In the genomic region with DNA sequence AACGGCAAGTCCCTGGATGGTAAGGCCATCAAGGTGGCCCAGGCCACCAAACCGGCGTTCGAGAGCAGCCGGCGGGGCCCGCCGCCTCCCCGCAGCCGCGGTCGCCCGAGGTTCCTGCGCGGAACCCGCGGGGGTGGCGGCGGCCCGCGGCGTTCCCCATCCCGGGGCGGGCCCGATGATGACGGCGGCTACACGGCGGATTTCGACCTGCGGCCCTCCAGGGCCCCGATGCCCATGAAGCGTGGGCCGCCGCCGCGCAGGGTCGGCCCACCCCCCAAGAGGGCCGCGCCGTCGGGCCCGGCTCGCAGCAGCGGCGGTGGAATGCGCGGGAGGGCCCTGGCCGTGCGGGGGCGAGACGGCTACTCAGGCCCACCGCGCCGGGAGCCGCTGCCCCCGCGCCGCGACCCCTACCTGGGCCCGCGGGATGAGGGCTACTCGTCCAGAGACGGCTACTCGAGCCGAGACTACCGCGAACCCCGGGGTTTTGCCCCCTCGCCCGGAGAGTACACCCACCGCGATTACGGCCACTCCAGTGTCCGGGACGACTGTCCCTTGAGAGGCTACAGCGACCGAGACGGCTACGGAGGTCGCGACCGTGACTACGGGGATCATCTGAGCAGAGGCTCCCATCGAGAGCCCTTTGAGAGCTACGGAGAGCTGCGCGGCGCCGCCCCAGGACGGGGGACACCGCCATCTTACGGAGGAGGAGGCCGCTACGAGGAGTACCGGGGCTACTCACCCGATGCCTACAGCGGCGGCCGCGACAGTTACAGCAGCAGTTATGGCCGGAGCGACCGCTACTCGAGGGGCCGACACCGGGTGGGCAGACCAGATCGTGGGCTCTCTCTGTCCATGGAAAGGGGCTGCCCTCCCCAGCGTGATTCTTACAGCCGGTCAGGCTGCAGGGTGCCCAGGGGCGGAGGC, we compare ENCODE assay signal across 31 cellular contexts. TPM values are rescaled to one million over a fixed set of nuclear protein-coding genes. Genes with fewer than 3 reads are reported as not detected.
"Had no signal": no experiment of that assay in that cellular context is flagged by ENCODE, and none has a peak within 500 bp of the region (broad histone marks: within the 10 kb centered on the region; RNA-seq: fewer than 3 reads in every experiment).

No MANE protein-coding gene starts in this region.

- H3K4me3 ChIP-seq: adrenal gland, lower lobe of right lung, ovary, prostate gland, spleen, upper lobe of left lung had no signal

- ATAC-seq: esophagus mucosa, lower lobe of right lung, T-helper 17 cell had no signal

- H3K27me3 ChIP-seq: brain microvascular endothelial cell, ovary, upper lobe of left lung had no signal

- FAIRE-seq: astrocyte had no signal

- H3K4me1 ChIP-seq: adrenal gland, lower lobe of right lung, prostate gland, spleen, upper lobe of left lung had no signal

- H3K27ac ChIP-seq: adrenal gland, brain microvascular endothelial cell, lower lobe of right lung, neutrophil, ovary, prostate gland, spleen, upper lobe of left lung had no signal

- H3K36me3 ChIP-seq: adrenal gland, brain microvascular endothelial cell, lower lobe of right lung, neutrophil, ovary, prostate gland, spleen, upper lobe of left lung had no signal

- DNase-seq: activated CD4-positive, alpha-beta memory T cell treated with anti-CD3 and anti-CD28 coated beads for 36 hours; activated CD4-positive, alpha-beta T cell treated with anti-CD3 and anti-CD28 coated beads, Interleukin-2, amount 10 ng/mL, durations not matched to agents 24 days and 14 days; activated CD4-positive, CD25-positive, alpha-beta regulatory T cell treated with anti-CD3 and anti-CD28 coated beads, Interleukin-2, amount 50 U/mL, for 72 hours; activated CD8-positive, alpha-beta memory T cell treated with anti-CD3 and anti-CD28 coated beads, Interleukin-2, amount 50 U/mL, for 4 hours; activated effector memory CD4-positive, alpha-beta T cell treated with anti-CD3 and anti-CD28 coated beads, Interleukin-2, amount 50 U/mL, for 16 hours; activated naive CD4-positive, alpha-beta T cell treated with anti-CD3 and anti-CD28 coated beads for 36 hours; activated naive CD8-positive, alpha-beta T cell treated with anti-CD3 and anti-CD28 coated beads for 36 hours; activated T-cell treated with anti-CD3 and anti-CD28 coated beads, Interleukin-2, amount 50 U/mL, for 1 hour; adrenal gland; brain microvascular endothelial cell; caudate nucleus; endodermal cell; head of caudate nucleus; hypothalamus; immature natural killer cell; mesendoderm; spleen; stimulated activated naive CD4-positive, alpha-beta T cell treated with Interleukin-2 at 50 U/mL for 16 hours; T-helper 17 cell; T1000 had no signal

- H3K9me3 ChIP-seq: adrenal gland, lower lobe of right lung, neutrophil, ovary, prostate gland had no signal

RNA-seq across cellular contexts. Expression of a gene that starts 0.8 kb away (rescaled TPM):
- total RNA-seq: activated CD4-positive, alpha-beta memory T cell treated with anti-CD3 and anti-CD28 coated beads for 36 hours; activated CD4-positive, alpha-beta T cell treated with anti-CD3 and anti-CD28 coated beads, Interleukin-2, amount 10 ng/mL, durations not matched to agents 24 days and 14 days; activated CD8-positive, alpha-beta memory T cell treated with anti-CD3 and anti-CD28 coated beads for 36 hours; activated naive CD4-positive, alpha-beta T cell treated with anti-CD3 and anti-CD28 coated beads for 36 hours; activated naive CD8-positive, alpha-beta T cell treated with anti-CD3 and anti-CD28 coated beads for 36 hours; activated T-helper 1 cell treated with anti-CD3 and anti-CD28 coated beads, Interleukin-12 subunit alpha, Interleukin-12 subunit beta, Interleukin-2, Interleukin-4 antibody, amounts not matched to agents 30 ng/mL and 10 ng/mL and 1 ng/mL, durations not matched to agents 14 hours and 24 hours and 36 hours; adrenal gland; astrocyte; esophagus mucosa; lower lobe of right lung; mononuclear cell; ovary; subcutaneous adipose tissue; T-helper 17 cell had no signal
- polyA plus RNA-seq: immature natural killer cell, ovary, spleen had no signal
